17 cellular contexts compared by ENCODE assay signal in the genomic region with DNA sequence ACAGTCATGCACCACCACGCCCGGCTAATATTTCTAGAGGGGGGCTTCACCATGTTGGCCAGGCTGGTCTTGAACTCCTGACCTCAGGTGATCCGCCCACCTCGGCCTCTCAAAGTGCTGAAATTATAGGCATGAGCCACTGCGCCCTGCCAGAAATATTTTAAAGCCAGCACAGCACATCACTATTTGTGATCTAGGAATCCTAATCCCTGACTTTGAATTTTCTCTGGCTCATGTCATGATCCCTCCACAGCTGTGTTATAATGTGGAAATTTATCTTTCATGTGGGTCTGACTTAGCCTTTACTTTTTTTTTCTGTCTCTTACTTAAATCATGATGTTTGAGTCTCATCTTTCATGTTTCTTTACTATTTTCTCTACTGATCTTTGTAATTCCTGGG. TPM values are rescaled to one million over a fixed set of nuclear protein-coding genes. Genes with fewer than 3 reads are reported as not detected.
DNase-seq lines count a peak whose midpoint lies in the region; ATAC-seq and TF ChIP-seq lines count a peak whose summit lies in the region.
"Had no signal": no experiment of that assay in that cellular context is flagged by ENCODE, and none has a peak within 500 bp of the region (broad histone marks: within the 10 kb centered on the region; RNA-seq: fewer than 3 reads in every experiment).

No MANE protein-coding gene starts in this region.

- no peak overlapping the region for H4K91ac ChIP-seq in trophoblast cell (ENCODE audit: low read depth, low read length)

- ATAC-seq in left cardiac atrium (no peak), HG03439 (IDR thresholded peaks at IDR 0.05; ENCODE audit: unreplicated experiment) (no peak), GM18870 (IDR thresholded peaks at IDR 0.05; ENCODE audit: unreplicated experiment) (no peak)

- H3K4me3 ChIP-seq in left ventricle myocardium inferior (no peak overlapping the region), trophoblast cell (ENCODE audit: low read depth, low read length) (no peak overlapping the region)
- H3K4me3 ChIP-seq: BLaER1, HAP-1 had no signal

- H3K4me2 ChIP-seq in trophoblast cell (ENCODE audit: low read length), result no peak overlapping the region
- H3K4me2 ChIP-seq: BLaER1 had no signal

- no peak overlapping the region for H3K9ac ChIP-seq in trophoblast cell (ENCODE audit: low read length)
- H3K9ac ChIP-seq: BLaER1 had no signal

- H2AK5ac ChIP-seq in trophoblast cell (ENCODE audit: low read length), result no peak overlapping the region

- H3K23ac ChIP-seq in trophoblast cell (ENCODE audit: low read length), result no peak overlapping the region

- H3K27ac ChIP-seq in left ventricle myocardium inferior (replicated peaks) (peak overlapping the region; percentile 39), trophoblast cell (ENCODE audit: low read depth, low read length) (no peak overlapping the region)
- H3K27ac ChIP-seq: BLaER1 had no signal

- no peak overlapping the region for H4K12ac ChIP-seq in trophoblast cell (ENCODE audit: low read depth, low read length)

- H3K27me3 ChIP-seq in left ventricle myocardium inferior (ENCODE audit: low read depth), result no peaks in the 10 kb centered on the region
- H3K27me3 ChIP-seq in trophoblast cell (ENCODE audit: insufficient read depth, low read length), result no peaks in the 10 kb centered on the region
- H3K27me3 ChIP-seq: BLaER1 had no signal

- peaks cover 2% of the 10 kb centered on the region for H3K27me3 Mint-ChIP-seq in activated T-helper 1 cell treated with anti-CD3 and anti-CD28 coated beads, Interleukin-12 subunit alpha, Interleukin-12 subunit beta, Interleukin-2, Interleukin-4 antibody, amounts not matched to agents 30 ng/mL and 10 ng/mL and 1 ng/mL, durations not matched to agents 14 hours and 24 hours and 36 hours (ENCODE audit: insufficient read depth)
- H3K27me3 Mint-ChIP-seq in dendritic cell treated with granulocyte-macrophage colony-stimulating factor and Interleukin-4, amounts not matched to agents 40 ng/mL and 50 ng/mL, for 4 days, result peaks cover 2% of the 10 kb centered on the region
- no peaks in the 10 kb centered on the region for H3K27me3 Mint-ChIP-seq in mesothelial cell of epicardium (ENCODE audit: low read depth)

- TF ChIP-seq CTCF in left ventricle myocardium inferior (IDR thresholded peaks at IDR 0.05; ENCODE audit: borderline replicate concordance), result no peak
- no peak for TF ChIP-seq CTCF in mesothelial cell of epicardium (IDR thresholded peaks at IDR 0.05; ENCODE audit: unreplicated experiment)

- H3K36me3 Mint-ChIP-seq in activated T-helper 1 cell treated with anti-CD3 and anti-CD28 coated beads, Interleukin-12 subunit alpha, Interleukin-12 subunit beta, Interleukin-2, Interleukin-4 antibody, amounts not matched to agents 30 ng/mL and 10 ng/mL and 1 ng/mL, durations not matched to agents 14 hours and 24 hours and 36 hours (ENCODE audit: low read depth), result peaks cover 4% of the 10 kb centered on the region
- no peaks in the 10 kb centered on the region for H3K36me3 Mint-ChIP-seq in dendritic cell treated with granulocyte-macrophage colony-stimulating factor and Interleukin-4, amounts not matched to agents 40 ng/mL and 50 ng/mL, for 4 days (ENCODE audit: low read depth)
- H3K36me3 Mint-ChIP-seq in mesothelial cell of epicardium, result no peaks in the 10 kb centered on the region
- H3K36me3 Mint-ChIP-seq: CD14-positive monocyte; CD4-positive, alpha-beta memory T cell had no signal

- no peaks in the 10 kb centered on the region for H3K79me1 ChIP-seq in trophoblast cell (ENCODE audit: low read length)

- no peak overlapping the region for H2BK5ac ChIP-seq in trophoblast cell (ENCODE audit: low read depth, low read length, poor library complexity)

- peaks cover 18% of the 10 kb centered on the region for H3K4me1 ChIP-seq in left ventricle myocardium inferior
- H3K4me1 ChIP-seq in trophoblast cell (ENCODE audit: control insufficient read depth in 1 of 2, insufficient read depth in 2 of 2, low read length in 2 of 2), result no peaks in the 10 kb centered on the region
- H3K4me1 ChIP-seq: BLaER1, HAP-1 had no signal

- no CpG with 5 or more reads among the region's 5 CpGs for WGBS in trophoblast cell (ENCODE audit: extremely low coverage, insufficient coverage, insufficient read length)

- no peak overlapping the region for H2AFZ ChIP-seq in trophoblast cell (ENCODE audit: insufficient read depth, low read length, poor library complexity)

- H3K9me3 Mint-ChIP-seq in activated T-helper 1 cell treated with anti-CD3 and anti-CD28 coated beads, Interleukin-12 subunit alpha, Interleukin-12 subunit beta, Interleukin-2, Interleukin-4 antibody, amounts not matched to agents 30 ng/mL and 10 ng/mL and 1 ng/mL, durations not matched to agents 14 hours and 24 hours and 36 hours, result no peaks in the 10 kb centered on the region
- no peaks in the 10 kb centered on the region for H3K9me3 Mint-ChIP-seq in dendritic cell treated with granulocyte-macrophage colony-stimulating factor and Interleukin-4, amounts not matched to agents 40 ng/mL and 50 ng/mL, for 4 days
- H3K9me3 Mint-ChIP-seq in mesothelial cell of epicardium, result no peaks in the 10 kb centered on the region

- no peak overlapping the region for H3K4me3 Mint-ChIP-seq in activated T-helper 1 cell treated with anti-CD3 and anti-CD28 coated beads, Interleukin-12 subunit alpha, Interleukin-12 subunit beta, Interleukin-2, Interleukin-4 antibody, amounts not matched to agents 30 ng/mL and 10 ng/mL and 1 ng/mL, durations not matched to agents 14 hours and 24 hours and 36 hours
- no peak overlapping the region for H3K4me3 Mint-ChIP-seq in dendritic cell treated with granulocyte-macrophage colony-stimulating factor and Interleukin-4, amounts not matched to agents 40 ng/mL and 50 ng/mL, for 4 days
- H3K4me3 Mint-ChIP-seq in mesothelial cell of epicardium, result no peak overlapping the region
- H3K4me3 Mint-ChIP-seq: CD14-positive monocyte, IgD-negative memory B cell had no signal

- no peak overlapping the region for H4K8ac ChIP-seq in trophoblast cell (ENCODE audit: low read depth, low read length)

- no peak for DNase-seq in left ventricle myocardium inferior
- no peak for DNase-seq in left cardiac atrium
- DNase-seq in activated T-helper 1 cell treated with anti-CD3 and anti-CD28 coated beads, Interleukin-12 subunit alpha, Interleukin-12 subunit beta, Interleukin-2, Interleukin-4 antibody, amounts not matched to agents 30 ng/mL and 10 ng/mL and 1 ng/mL, durations not matched to agents 14 hours and 24 hours and 36 hours (ENCODE audit: low spot score), result no peak
- peak; percentile 72 to 92 for DNase-seq in trophoblast cell
- no peak for DNase-seq in mesothelial cell of epicardium (ENCODE audit: low spot score in 2 of 2, unreplicated experiment in 2 of 2)
- DNase-seq: 8988T; CD4-positive, alpha-beta memory T cell; DMS153; DMS79; GF-D8 had no signal

- no peak overlapping the region for H2BK12ac ChIP-seq in trophoblast cell (ENCODE audit: low read length)

- H3K79me2 ChIP-seq in trophoblast cell (ENCODE audit: control insufficient read depth, insufficient read depth, low read length, poor library complexity), result no peaks in the 10 kb centered on the region

- H3K14ac ChIP-seq in trophoblast cell (ENCODE audit: low read length), result no peak overlapping the region

- intact Hi-C loops in left ventricle myocardium inferior (cut with micrococcal nuclease), result no loop called here
- intact Hi-C loops in left cardiac atrium (cut with DNase I), result no loop called here
- intact Hi-C loops in activated T-helper 1 cell treated with anti-CD3 and anti-CD28 coated beads, Interleukin-12 subunit alpha, Interleukin-12 subunit beta, Interleukin-2, Interleukin-4 antibody, amounts not matched to agents 30 ng/mL and 10 ng/mL and 1 ng/mL, durations not matched to agents 14 hours and 24 hours and 36 hours (cut with micrococcal nuclease), result no loop called here
- intact Hi-C loops in dendritic cell treated with granulocyte-macrophage colony-stimulating factor and Interleukin-4, amounts not matched to agents 40 ng/mL and 50 ng/mL, for 4 days (cut with micrococcal nuclease), result no loop called here

- H3K9me3 ChIP-seq in left ventricle myocardium inferior (replicated peaks) (no peaks in the 10 kb centered on the region), trophoblast cell (ENCODE audit: insufficient read depth, low read depth, low read length) (no peaks in the 10 kb centered on the region)
- H3K9me3 ChIP-seq: BLaER1, HAP-1 had no signal

- peaks cover 57% of the 10 kb centered on the region for H3K4me1 Mint-ChIP-seq in activated T-helper 1 cell treated with anti-CD3 and anti-CD28 coated beads, Interleukin-12 subunit alpha, Interleukin-12 subunit beta, Interleukin-2, Interleukin-4 antibody, amounts not matched to agents 30 ng/mL and 10 ng/mL and 1 ng/mL, durations not matched to agents 14 hours and 24 hours and 36 hours (ENCODE audit: low read depth)
- peaks cover 33% of the 10 kb centered on the region for H3K4me1 Mint-ChIP-seq in dendritic cell treated with granulocyte-macrophage colony-stimulating factor and Interleukin-4, amounts not matched to agents 40 ng/mL and 50 ng/mL, for 4 days (ENCODE audit: low read depth)
- H3K4me1 Mint-ChIP-seq in mesothelial cell of epicardium, result peaks cover 16% of the 10 kb centered on the region

- H3K27ac Mint-ChIP-seq in activated T-helper 1 cell treated with anti-CD3 and anti-CD28 coated beads, Interleukin-12 subunit alpha, Interleukin-12 subunit beta, Interleukin-2, Interleukin-4 antibody, amounts not matched to agents 30 ng/mL and 10 ng/mL and 1 ng/mL, durations not matched to agents 14 hours and 24 hours and 36 hours, result peak overlapping the region; percentile 15
- peak overlapping the region; percentile 58 for H3K27ac Mint-ChIP-seq in dendritic cell treated with granulocyte-macrophage colony-stimulating factor and Interleukin-4, amounts not matched to agents 40 ng/mL and 50 ng/mL, for 4 days
- H3K27ac Mint-ChIP-seq in mesothelial cell of epicardium, result no peak overlapping the region
- H3K27ac Mint-ChIP-seq: CD14-positive monocyte, IgD-negative memory B cell had no signal

- H3K18ac ChIP-seq in trophoblast cell (ENCODE audit: low read length), result no peak overlapping the region

- H3K36me3 ChIP-seq in left ventricle myocardium inferior (no peaks in the 10 kb centered on the region), trophoblast cell (ENCODE audit: control insufficient read depth in 1 of 2, insufficient read depth in 2 of 2, low read length in 2 of 2) (no peaks in the 10 kb centered on the region)
- H3K36me3 ChIP-seq: BLaER1, HAP-1 had no signal

- no peak overlapping the region for H2BK120ac ChIP-seq in trophoblast cell (ENCODE audit: insufficient read depth, low read length, poor library complexity)

- H3K4ac ChIP-seq in trophoblast cell (ENCODE audit: low read depth, low read length), result no peak overlapping the region

RNA-seq across cellular contexts. Expression of gene ITGA1, which starts 18.7 kb away (rescaled TPM):
- total RNA-seq in left ventricle myocardium inferior (28.4 TPM), left cardiac atrium (10 to 100 TPM; 29.3 to 34.9 TPM), mesothelial cell of epicardium (8.3 to 10.8 TPM (median 9.1 TPM) in 3 replicates)
- 2.2 and 2.5 TPM in 2 replicates for total RNA-seq in activated T-helper 1 cell treated with anti-CD3 and anti-CD28 coated beads, Interleukin-12 subunit alpha, Interleukin-12 subunit beta, Interleukin-2, Interleukin-4 antibody, amounts not matched to agents 30 ng/mL and 10 ng/mL and 1 ng/mL, durations not matched to agents 14 hours and 24 hours and 36 hours
- polyA plus RNA-seq in trophoblast cell (2013), result 15.9 and 16.7 TPM in 2 replicates
- polyA plus RNA-seq: IgD-negative memory B cell had no signal

RNA-seq across cellular contexts. Expression of gene PELO, which starts 18.7 kb away (rescaled TPM):
- total RNA-seq in left ventricle myocardium inferior, result 19.7 TPM
- 10 to 100 TPM; 16.1 to 23.6 TPM for total RNA-seq in left cardiac atrium
- 19.4 and 20.0 TPM in 2 replicates for total RNA-seq in activated T-helper 1 cell treated with anti-CD3 and anti-CD28 coated beads, Interleukin-12 subunit alpha, Interleukin-12 subunit beta, Interleukin-2, Interleukin-4 antibody, amounts not matched to agents 30 ng/mL and 10 ng/mL and 1 ng/mL, durations not matched to agents 14 hours and 24 hours and 36 hours
- polyA plus RNA-seq in trophoblast cell (2013), result 23.4 and 25.1 TPM in 2 replicates
- total RNA-seq in mesothelial cell of epicardium, result 12.5 to 14.2 TPM (median 14.0 TPM) in 3 replicates

Comparison
In these comparisons a context has a peak if more than half of its experiments do, and no peak if none do; other contexts are left out.
1. DNase-seq: peak in trophoblast cell (2 of 2); none in left ventricle myocardium inferior (single experiment), left cardiac atrium (single experiment), activated T-helper 1 cell treated with anti-CD3 and anti-CD28 coated beads, Interleukin-12 subunit alpha, Interleukin-12 subunit beta, Interleukin-2, Interleukin-4 antibody, amounts not matched to agents 30 ng/mL and 10 ng/mL and 1 ng/mL, durations not matched to agents 14 hours and 24 hours and 36 hours (single experiment) and mesothelial cell of epicardium (0 of 2).